In the genomic region with DNA sequence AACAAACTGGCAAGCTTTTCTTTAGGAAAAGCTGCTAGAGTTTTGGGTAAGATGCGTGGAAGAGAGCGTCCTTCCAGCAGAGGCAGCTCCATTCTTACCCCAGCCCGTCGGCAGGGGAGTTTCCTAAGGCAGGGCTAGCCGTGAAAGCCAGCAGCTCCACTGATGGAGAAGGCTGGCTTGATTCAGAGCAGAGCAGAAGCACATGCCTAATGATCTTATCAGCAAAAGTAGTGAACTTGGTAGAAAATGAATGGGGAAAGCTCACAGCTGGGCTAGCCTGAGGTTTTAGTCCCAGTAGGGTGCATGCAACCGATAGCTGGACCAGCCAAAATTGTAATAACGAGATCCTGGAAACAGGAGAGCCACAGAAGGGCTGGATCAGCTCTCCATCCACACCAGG, we compare ENCODE assay signal across 16 cellular contexts. TPM values are rescaled to one million over a fixed set of nuclear protein-coding genes. Genes with fewer than 3 reads are reported as not detected.
DNase-seq lines count a peak whose midpoint lies in the region; ATAC-seq and TF ChIP-seq lines count a peak whose summit lies in the region.
"Had no signal": no experiment of that assay in that cellular context is flagged by ENCODE, and none has a peak within 500 bp of the region (broad histone marks: within the 10 kb centered on the region; RNA-seq: fewer than 3 reads in every experiment).

No MANE protein-coding gene starts in this region.

- no peaks in the 10 kb centered on the region for H4K20me1 ChIP-seq in PC-3 (ENCODE audit: low read length)
- H4K20me1 ChIP-seq: BLaER1 treated with 17β-estradiol and CSF1 and Interleukin-3, amounts not matched to agents 10 nM and 100 nM had no signal

- no peaks in the 10 kb centered on the region for H3K79me2 ChIP-seq in PC-3 (ENCODE audit: low read length)

- no peak overlapping the region for H3K9ac ChIP-seq in PC-3 (ENCODE audit: low read length)
- H3K9ac ChIP-seq: BLaER1 treated with 17β-estradiol and CSF1 and Interleukin-3, amounts not matched to agents 10 nM and 100 nM had no signal

- H3K36me3 ChIP-seq in thyroid gland (no peaks in the 10 kb centered on the region), PC-3 (ENCODE audit: low read depth, low read length) (no peaks in the 10 kb centered on the region)
- H3K36me3 ChIP-seq: BLaER1 treated with 17β-estradiol and CSF1 and Interleukin-3, amounts not matched to agents 10 nM and 100 nM; HAP-1 had no signal

- H3K36me3 Mint-ChIP-seq in mesothelial cell of epicardium = peaks cover 5% of the 10 kb centered on the region
- H3K36me3 Mint-ChIP-seq: CD4-positive, CD25-positive, alpha-beta regulatory T cell had no signal

- no peak overlapping the region for H2AFZ ChIP-seq in PC-3 (ENCODE audit: low read length)

- H3K9me3 ChIP-seq in thyroid gland (no peaks in the 10 kb centered on the region), PC-3 (ENCODE audit: low read length) (no peaks in the 10 kb centered on the region)
- H3K9me3 ChIP-seq: HAP-1 had no signal

- CTCF ChIA-PET in PC-3 (lab: Charles Lee) = no interaction called here

- intact Hi-C loops in thyroid gland (cut with DNase I) = no loop called here
- intact Hi-C loops in PC-3 (cut with micrococcal nuclease) = no loop called here

- peaks cover 24% of the 10 kb centered on the region for H3K4me1 Mint-ChIP-seq in mesothelial cell of epicardium
- H3K4me1 Mint-ChIP-seq: CD4-positive, CD25-positive, alpha-beta regulatory T cell had no signal

- H3K9me2 ChIP-seq in PC-3 (replicated peaks; ENCODE audit: low read length) = no peaks in the 10 kb centered on the region

- H3K4me2 ChIP-seq in PC-3 (ENCODE audit: low read length) = no peak overlapping the region
- H3K4me2 ChIP-seq: BLaER1 treated with 17β-estradiol and CSF1 and Interleukin-3, amounts not matched to agents 10 nM and 100 nM had no signal

- 66% methylated on average over 7 of the region's 7 CpGs for WGBS in thyroid gland, 2 donors

- H3K9me3 Mint-ChIP-seq in mesothelial cell of epicardium = no peaks in the 10 kb centered on the region

- H3K27ac ChIP-seq in thyroid gland (peak overlapping the region in 2 of 3 donors; percentile 67 to 81), PC-3 (ENCODE audit: low read length) (no peak overlapping the region)
- H3K27ac ChIP-seq: BLaER1 treated with 17β-estradiol and CSF1 and Interleukin-3, amounts not matched to agents 10 nM and 100 nM had no signal

- TF ChIP-seq CTCF in astrocyte of the spinal cord (IDR thresholded peaks at IDR 0.05; ENCODE audit: low read depth, low read length) (no peak), fibroblast of villous mesenchyme (IDR thresholded peaks at IDR 0.05; ENCODE audit: insufficient read depth, low read depth, low read length) (no peak), thyroid gland (IDR thresholded peaks at IDR 0.05) (no peak), mesothelial cell of epicardium (IDR thresholded peaks at IDR 0.05; ENCODE audit: unreplicated experiment) (no peak), PC-3 (conservative IDR thresholded peaks at IDR 0.05; ENCODE audit: low read depth, low read length) (no peak)

- POLR2A ChIA-PET in PC-3 (lab: Charles Lee; ENCODE audit: unreplicated experiment) = no interaction called here

- no peak overlapping the region for H3K4me3 Mint-ChIP-seq in mesothelial cell of epicardium
- H3K4me3 Mint-ChIP-seq: CD4-positive, CD25-positive, alpha-beta regulatory T cell had no signal

- H3K4me3 ChIP-seq in astrocyte of the spinal cord (ENCODE audit: low read depth, low read length) (no peak overlapping the region), fibroblast of villous mesenchyme (ENCODE audit: low read depth, low read length) (no peak overlapping the region), thyroid gland (replicated peaks in 1 of 3) (no peak overlapping the region), PC-3 (ENCODE audit: low read length) (no peak overlapping the region)
- H3K4me3 ChIP-seq: BLaER1 treated with 17β-estradiol and CSF1 and Interleukin-3, amounts not matched to agents 10 nM and 100 nM; GM12878; HAP-1 had no signal

- no peak overlapping the region for H3K27ac Mint-ChIP-seq in mesothelial cell of epicardium
- H3K27ac Mint-ChIP-seq: CD4-positive, CD25-positive, alpha-beta regulatory T cell had no signal

- H3K4me1 ChIP-seq in thyroid gland (peaks cover 28 to 30% of the 10 kb centered on the region in 2 donors), PC-3 (ENCODE audit: insufficient read depth, low read length) (no peaks in the 10 kb centered on the region)
- H3K4me1 ChIP-seq: BLaER1 treated with 17β-estradiol and CSF1 and Interleukin-3, amounts not matched to agents 10 nM and 100 nM; HAP-1 had no signal

- no peaks in the 10 kb centered on the region for H3K27me3 Mint-ChIP-seq in mesothelial cell of epicardium (ENCODE audit: low read depth)
- H3K27me3 Mint-ChIP-seq: CD4-positive, CD25-positive, alpha-beta regulatory T cell had no signal

- ATAC-seq in PC-3 = no peak
- ATAC-seq: GM12878, HepG2 had no signal

- H3K27me3 ChIP-seq in thyroid gland = no peaks in the 10 kb centered on the region
- H3K27me3 ChIP-seq in PC-3 (ENCODE audit: low read length) = peaks cover 61% of the 10 kb centered on the region
- H3K27me3 ChIP-seq: BLaER1 treated with 17β-estradiol and CSF1 and Interleukin-3, amounts not matched to agents 10 nM and 100 nM had no signal

- no peak for TF ChIP-seq POLR2A in thyroid gland (IDR thresholded peaks at IDR 0.05)

- no peaks in the 10 kb centered on the region for H3F3A ChIP-seq in PC-3 (ENCODE audit: low read length, unreplicated experiment)

- no TSS peak for BruUV-seq in PC-3 (replicated peaks; lab: Mats Ljungman, UMichigan)

- in situ Hi-C loops in astrocyte of the spinal cord (cut with HindIII; ENCODE audit: low sequenced_read_pairs) = no loop called here

- peak; percentile 72 for DNase-seq in SK-N-DZ (ENCODE audit: low spot score)
- peak; percentile 19 for DNase-seq in astrocyte of the spinal cord (ENCODE audit: low read depth, low spot score)
- peak; percentile 4 for DNase-seq in fibroblast of villous mesenchyme (ENCODE audit: low read depth)
- DNase-seq in thyroid gland = no peak
- DNase-seq in mesothelial cell of epicardium (ENCODE audit: low spot score in 2 of 2, unreplicated experiment in 2 of 2) = no peak
- no peak for DNase-seq in PC-3
- no peak for DNase-seq in hypothalamus (lab: John Stamatoyannopoulos, UW)
- DNase-seq: ACHN; Calu3; CD4-positive, CD25-positive, alpha-beta regulatory T cell; DMS 273 treated with DMSO at 0.1 percent for 48 hours; GOT3 had no signal

RNA-seq across cellular contexts. Expression of a gene that starts 20.8 kb away (rescaled TPM):
- polyA plus RNA-seq in SK-N-DZ (2014; cell fraction: cytosol; rRNA removed) = 25.4 and 30.3 TPM in 2 replicates
- 47.9 and 73.0 TPM in 2 replicates for polyA plus RNA-seq in SK-N-DZ (2014; cell fraction: nucleus; rRNA removed)
- total RNA-seq in fibroblast of villous mesenchyme (14.5 and 20.7 TPM in 2 replicates), thyroid gland (10 to 100 TPM in 3 of 4 donors, 1 to 10 TPM in 1; 4.2 to 20.7 (median 15.2) TPM), mesothelial cell of epicardium (91.4 to 99.8 TPM (median 93.7 TPM) in 3 replicates), PC-3 (2014; rRNA removed) (not detected in 2 replicates)
- total RNA-seq: Calu3; CD4-positive, CD25-positive, alpha-beta regulatory T cell had no signal
- polyA plus RNA-seq: CD4-positive, CD25-positive, alpha-beta regulatory T cell had no signal

Comparison
In these comparisons a context has a peak if more than half of its experiments do, and no peak if none do; other contexts are left out.
1. DNase-seq: peak in SK-N-DZ (single experiment), astrocyte of the spinal cord (single experiment) and fibroblast of villous mesenchyme (single experiment); none in thyroid gland (0 of 2), mesothelial cell of epicardium (0 of 2), PC-3 (single experiment) and hypothalamus (0 of 51).